22 cellular contexts compared by ENCODE assay signal in genomic region chrX:20623448-20623847, GRCh38.
DNase-seq lines count a peak whose midpoint lies in the region; ATAC-seq, FAIRE-seq and TF ChIP-seq lines count a peak whose summit lies in the region.
"Had no signal": no experiment of that assay in that cellular context is flagged by ENCODE, and none has a peak within 500 bp of the region (broad histone marks: within the 10 kb centered on the region; RNA-seq: fewer than 3 reads in every experiment).

No MANE protein-coding gene starts in this region.

- H3K4me1 ChIP-seq in astrocyte (ENCODE audit: insufficient read depth, low read length): peaks cover 3% of the 10 kb centered on the region
- H3K4me1 ChIP-seq: HAP-1, upper lobe of left lung had no signal

- no peak overlapping the region for H2AFZ ChIP-seq in astrocyte (ENCODE audit: low read depth, low read length)

- H3K9ac ChIP-seq in astrocyte (ENCODE audit: low read length): no peak overlapping the region

- peak overlapping the region; percentile 86 for H3K27ac Mint-ChIP-seq in astrocyte (ENCODE audit: unreplicated experiment)
- H3K27ac Mint-ChIP-seq in natural killer cell treated with Interleukin-12 subunit alpha and Interleukin-12 subunit beta and Interleukin-15 and Interleukin-18, amount 100 ng/mL, for 72 hours: no peak overlapping the region
- H3K27ac Mint-ChIP-seq: activated T-helper 2 cell treated with anti-CD3 and anti-CD28 coated beads, Interferon-gamma antibody, Interleukin-2, Interleukin-4, amounts not matched to agents 10 μg/mL and 5 μg/mL and 100 μg/mL, durations not matched to agents 14 hours and 24 hours and 36 hours; endodermal cell had no signal

- H3K36me3 ChIP-seq in astrocyte (ENCODE audit: insufficient read depth, low read length): no peaks in the 10 kb centered on the region
- H3K36me3 ChIP-seq: HAP-1, neutrophil, upper lobe of left lung had no signal

- peak overlapping the region; percentile 4 for H3K4me2 ChIP-seq in astrocyte (ENCODE audit: low read length)

- FAIRE-seq in GM18507 (lab: Jason Lieb, UNC): peak; percentile 29
- FAIRE-seq in astrocyte (lab: Jason Lieb, UNC): peak; percentile 93
- no peak for FAIRE-seq in HTR-8/SVneo (lab: Jason Lieb, UNC)

- peaks cover 21% of the 10 kb centered on the region for H3K4me1 Mint-ChIP-seq in astrocyte (ENCODE audit: low read depth, unreplicated experiment)
- H3K4me1 Mint-ChIP-seq in natural killer cell treated with Interleukin-12 subunit alpha and Interleukin-12 subunit beta and Interleukin-15 and Interleukin-18, amount 100 ng/mL, for 72 hours (ENCODE audit: low read depth in 2 of 2): no peaks in the 10 kb centered on the region

- no peaks in the 10 kb centered on the region for H3K9me3 ChIP-seq in astrocyte (ENCODE audit: insufficient read depth, low read depth, low read length)
- H3K9me3 ChIP-seq: HAP-1, mucosa of descending colon, neutrophil had no signal

- no peaks in the 10 kb centered on the region for H4K20me1 ChIP-seq in astrocyte (ENCODE audit: insufficient read depth, low read length)

- no peak overlapping the region for H3K27ac ChIP-seq in astrocyte (ENCODE audit: low read depth, low read length)
- H3K27ac ChIP-seq: C4-2B, HL-60, neutrophil, upper lobe of left lung had no signal

- no peak for ATAC-seq in HG03439 (IDR thresholded peaks at IDR 0.05; ENCODE audit: unreplicated experiment)
- ATAC-seq in natural killer cell treated with Interleukin-12 subunit alpha and Interleukin-12 subunit beta and Interleukin-15 and Interleukin-18, amount 100 ng/mL, for 72 hours: no peak
- ATAC-seq: left lobe of liver, mucosa of descending colon had no signal

- DNase-seq in activated T-cell treated with anti-CD3 and anti-CD28 coated beads for 24 hours (ENCODE audit: low read depth) (peak; percentile 2), GM18507 (ENCODE audit: extremely low spot score, insufficient read length, low read depth) (no peak), astrocyte (ENCODE audit: low read depth) (peak; percentile 40), kidney tubule cell (ENCODE audit: low spot score) (peak; percentile 94), HTR-8/SVneo (ENCODE audit: insufficient read length, low spot score) (no peak)
- DNase-seq in activated T-cell treated with anti-CD3 and anti-CD28 coated beads, Interleukin-2, amount 50 U/mL, for 48 hours: no peak
- no peak for DNase-seq in natural killer cell treated with Interleukin-12 subunit alpha and Interleukin-12 subunit beta and Interleukin-15 and Interleukin-18, amount 100 ng/mL, for 72 hours (ENCODE audit: low spot score)
- DNase-seq: activated CD4-positive, alpha-beta T cell treated with anti-CD3 and anti-CD28 coated beads, Interleukin-2, amount 50 U/mL, for 4 hours; endodermal cell; foreskin melanocyte; mucosa of descending colon; NCI-H2081; NCI-H510A; retina; upper lobe of left lung had no signal

- no peak for TF ChIP-seq CTCF in astrocyte (IDR thresholded peaks at IDR 0.05; ENCODE audit: insufficient read depth, low read depth, low read length)

- no peaks in the 10 kb centered on the region for H3K27me3 ChIP-seq in astrocyte (ENCODE audit: insufficient read depth, low read length)
- H3K27me3 ChIP-seq: neutrophil, upper lobe of left lung had no signal

- H3K27me3 Mint-ChIP-seq in astrocyte (ENCODE audit: low read depth, unreplicated experiment): no peaks in the 10 kb centered on the region
- peaks cover 12 to 18% of the 10 kb centered on the region in 2 donors for H3K27me3 Mint-ChIP-seq in natural killer cell treated with Interleukin-12 subunit alpha and Interleukin-12 subunit beta and Interleukin-15 and Interleukin-18, amount 100 ng/mL, for 72 hours

- H3K9me3 Mint-ChIP-seq in astrocyte (ENCODE audit: unreplicated experiment): no peaks in the 10 kb centered on the region
- no peaks in the 10 kb centered on the region for H3K9me3 Mint-ChIP-seq in natural killer cell treated with Interleukin-12 subunit alpha and Interleukin-12 subunit beta and Interleukin-15 and Interleukin-18, amount 100 ng/mL, for 72 hours
- H3K9me3 Mint-ChIP-seq: activated T-helper 2 cell treated with anti-CD3 and anti-CD28 coated beads, Interferon-gamma antibody, Interleukin-2, Interleukin-4, amounts not matched to agents 10 μg/mL and 5 μg/mL and 100 μg/mL, durations not matched to agents 14 hours and 24 hours and 36 hours; endodermal cell had no signal

- no peak overlapping the region for H3K4me3 Mint-ChIP-seq in astrocyte (ENCODE audit: unreplicated experiment)
- no peak overlapping the region for H3K4me3 Mint-ChIP-seq in natural killer cell treated with Interleukin-12 subunit alpha and Interleukin-12 subunit beta and Interleukin-15 and Interleukin-18, amount 100 ng/mL, for 72 hours
- H3K4me3 Mint-ChIP-seq: endodermal cell had no signal

- no peak overlapping the region for H3K4me3 ChIP-seq in astrocyte (ENCODE audit: insufficient read depth, low read depth, low read length)
- H3K4me3 ChIP-seq: HAP-1, mucosa of descending colon, upper lobe of left lung had no signal

- no peaks in the 10 kb centered on the region for H3K79me2 ChIP-seq in astrocyte (ENCODE audit: insufficient read depth, low read length)

- no peaks in the 10 kb centered on the region for H3K36me3 Mint-ChIP-seq in astrocyte (ENCODE audit: low read depth, unreplicated experiment)
- H3K36me3 Mint-ChIP-seq in natural killer cell treated with Interleukin-12 subunit alpha and Interleukin-12 subunit beta and Interleukin-15 and Interleukin-18, amount 100 ng/mL, for 72 hours: no peaks in the 10 kb centered on the region

Comparison
In these comparisons a context has a peak if more than half of its experiments do, and no peak if none do; other contexts are left out.
1. DNase-seq: peak in activated T-cell treated with anti-CD3 and anti-CD28 coated beads for 24 hours (single experiment), astrocyte (single experiment) and kidney tubule cell (single experiment); none in activated T-cell treated with anti-CD3 and anti-CD28 coated beads, Interleukin-2, amount 50 U/mL, for 48 hours (0 of 2), GM18507 (single experiment), HTR-8/SVneo (single experiment) and natural killer cell treated with Interleukin-12 subunit alpha and Interleukin-12 subunit beta and Interleukin-15 and Interleukin-18, amount 100 ng/mL, for 72 hours (single experiment).